Comparison of ENCODE assay signal across 12 cellular contexts in the genomic region with DNA sequence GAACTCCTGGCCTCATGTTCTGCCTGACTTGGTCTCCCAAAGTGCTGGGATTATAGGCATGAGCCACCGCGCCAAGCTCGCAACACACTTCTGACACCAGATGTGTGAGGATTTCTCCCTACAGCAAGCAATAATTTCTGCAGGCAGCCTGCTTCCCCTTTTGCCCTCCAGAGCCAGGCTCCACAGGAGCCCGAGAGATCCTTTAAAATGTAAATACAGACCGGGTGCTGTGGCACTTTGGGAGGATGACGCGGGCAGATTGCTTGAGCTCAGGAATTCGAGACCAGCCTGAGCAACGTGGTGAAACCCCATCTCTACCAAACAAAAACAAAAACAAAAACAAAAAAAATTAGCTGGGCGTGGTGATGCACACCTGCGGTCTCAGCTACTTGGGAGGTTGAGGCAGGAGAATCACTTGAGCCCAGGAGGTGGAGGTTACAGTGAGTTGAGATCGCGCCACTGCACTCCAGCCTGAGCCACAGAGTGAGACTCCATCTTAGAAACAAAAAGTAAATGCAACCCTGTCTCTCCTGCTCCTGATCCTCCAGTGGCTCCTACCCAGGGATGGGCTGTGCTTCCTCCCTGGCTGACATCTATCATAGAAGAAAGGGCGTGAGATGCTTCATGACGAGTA. TPM values are rescaled to one million over a fixed set of nuclear protein-coding genes. Genes with fewer than 3 reads are reported as not detected.
"Had no signal": no experiment of that assay in that cellular context is flagged by ENCODE, and none has a peak within 500 bp of the region (broad histone marks: within the 10 kb centered on the region; RNA-seq: fewer than 3 reads in every experiment).

No MANE protein-coding gene starts in this region.

- H3K27ac ChIP-seq: esophagus squamous epithelium, lower lobe of right lung, right atrium auricular region, thyroid gland, vagina, VCaP had no signal

- DNase-seq: activated CD4-positive, alpha-beta T cell treated with anti-CD3 and anti-CD28 coated beads for 36 hours; activated CD8-positive, alpha-beta T cell treated with anti-CD3 and anti-CD28 coated beads for 36 hours; activated naive CD4-positive, alpha-beta T cell treated with Interleukin-2 at 50 U/mL for 16 hours; esophagus squamous epithelium; glutamatergic neuron; lower lobe of right lung; naive B cell; thyroid gland had no signal

- H3K4me3 ChIP-seq: esophagus squamous epithelium, lower lobe of right lung, right atrium auricular region, thyroid gland, vagina had no signal

- H3K27me3 ChIP-seq: right atrium auricular region, thyroid gland, vagina had no signal

- H3K27me3 Mint-ChIP-seq: activated CD4-positive, alpha-beta T cell treated with anti-CD3 and anti-CD28 coated beads for 36 hours; activated CD8-positive, alpha-beta T cell treated with anti-CD3 and anti-CD28 coated beads for 36 hours had no signal

- ATAC-seq: activated CD4-positive, alpha-beta T cell treated with anti-CD3 and anti-CD28 coated beads for 36 hours; activated CD8-positive, alpha-beta T cell treated with anti-CD3 and anti-CD28 coated beads for 36 hours; lower lobe of right lung had no signal

- H3K27ac Mint-ChIP-seq: activated CD4-positive, alpha-beta T cell treated with anti-CD3 and anti-CD28 coated beads for 36 hours; activated CD8-positive, alpha-beta T cell treated with anti-CD3 and anti-CD28 coated beads for 36 hours; activated T-helper 1 cell treated with anti-CD3 and anti-CD28 coated beads, Interleukin-12 subunit alpha, Interleukin-12 subunit beta, Interleukin-2, Interleukin-4 antibody, amounts not matched to agents 30 ng/mL and 10 ng/mL and 1 ng/mL, durations not matched to agents 14 hours and 24 hours and 36 hours had no signal

- H3K4me1 Mint-ChIP-seq: naive B cell had no signal

- H3K9me3 Mint-ChIP-seq: activated CD8-positive, alpha-beta T cell treated with anti-CD3 and anti-CD28 coated beads for 36 hours; activated T-helper 1 cell treated with anti-CD3 and anti-CD28 coated beads, Interleukin-12 subunit alpha, Interleukin-12 subunit beta, Interleukin-2, Interleukin-4 antibody, amounts not matched to agents 30 ng/mL and 10 ng/mL and 1 ng/mL, durations not matched to agents 14 hours and 24 hours and 36 hours; naive B cell had no signal

- H3K36me3 ChIP-seq: esophagus squamous epithelium, lower lobe of right lung, right atrium auricular region, thyroid gland, vagina had no signal

- H3K9me3 ChIP-seq: esophagus squamous epithelium, lower lobe of right lung, right atrium auricular region, thyroid gland, vagina had no signal

- H3K4me3 Mint-ChIP-seq: activated CD4-positive, alpha-beta T cell treated with anti-CD3 and anti-CD28 coated beads for 36 hours; activated CD8-positive, alpha-beta T cell treated with anti-CD3 and anti-CD28 coated beads for 36 hours; activated T-helper 1 cell treated with anti-CD3 and anti-CD28 coated beads, Interleukin-12 subunit alpha, Interleukin-12 subunit beta, Interleukin-2, Interleukin-4 antibody, amounts not matched to agents 30 ng/mL and 10 ng/mL and 1 ng/mL, durations not matched to agents 14 hours and 24 hours and 36 hours; naive B cell had no signal

- H3K4me1 ChIP-seq: esophagus squamous epithelium, lower lobe of right lung, right atrium auricular region, thyroid gland, vagina had no signal

- H3K36me3 Mint-ChIP-seq: naive B cell had no signal

RNA-seq across cellular contexts. Expression of a gene that starts 14.7 kb away (rescaled TPM):
- total RNA-seq: activated T-helper 1 cell treated with anti-CD3 and anti-CD28 coated beads, Interleukin-12 subunit alpha, Interleukin-12 subunit beta, Interleukin-2, Interleukin-4 antibody, amounts not matched to agents 30 ng/mL and 10 ng/mL and 1 ng/mL, durations not matched to agents 14 hours and 24 hours and 36 hours; vagina had no signal
